1 cellular context compared by ENCODE assay signal in the genomic region with DNA sequence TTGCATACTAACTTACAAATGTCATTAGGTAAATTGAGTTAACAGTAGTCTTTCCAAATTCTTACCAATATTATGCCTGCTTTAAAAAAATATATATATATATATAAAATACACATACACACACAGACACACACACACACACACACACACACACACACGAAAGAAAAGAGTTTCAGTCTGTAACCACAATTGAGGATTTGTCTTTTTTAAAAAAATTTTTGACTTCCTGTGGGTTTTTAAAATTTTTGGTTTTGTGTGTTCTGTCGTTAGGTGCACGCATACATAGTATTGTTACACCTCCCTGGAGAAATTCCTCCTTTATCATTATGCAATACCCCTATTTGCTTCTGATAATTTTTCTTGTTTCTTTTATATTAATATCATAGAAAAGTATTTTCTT.
A peak's percentile ranks its signal among the peaks of the same experiment; 100 is the strongest.
TF ChIP-seq lines count a peak whose summit lies in the region.

No MANE protein-coding gene starts in this region.

TF ChIP-seq in GM12878, 131 proteins besides CTCF, POLR2A, EP300 and RAD21:
- TF ChIP-seq ZNF384 (IDR thresholded peaks at IDR 0.05; ENCODE audit: borderline replicate concordance, low read depth, low read length): 0 out of 2 replicates have a peak, but pooled peaks have one; percentile 23
- TF ChIP-seq RUNX3 (IDR thresholded peaks at IDR 0.05; ENCODE audit: low read length): peak; percentile 47
TF ChIP-seq in GM12878: peak in this region for 2; not testable (repeated sequence) for 129.
